In genomic region chr18:4358618-4359017, GRCh38 we compare ENCODE assay signal across 28 cellular contexts.
A peak's percentile ranks its signal among the peaks of the same experiment; 100 is the strongest.
DNase-seq lines count a peak whose midpoint lies in the region; ATAC-seq, FAIRE-seq and TF ChIP-seq lines count a peak whose summit lies in the region.
"Had no signal": no experiment of that assay in that cellular context is flagged by ENCODE, and none has a peak within 500 bp of the region (broad histone marks: within the 10 kb centered on the region; RNA-seq: fewer than 3 reads in every experiment).

No MANE protein-coding gene starts in this region.

- no peaks in the 10 kb centered on the region for H3K23me2 ChIP-seq in H1 (ENCODE audit: low read depth, low read length)

- peaks cover 2 to 6% of the 10 kb centered on the region in 2 experiments for H4K20me1 ChIP-seq in H1 (replicated peaks in 1 of 2; ENCODE audit: control insufficient read depth in 1 of 2, insufficient read depth in 2 of 2, low read length in 2 of 2)
- no peaks in the 10 kb centered on the region for H4K20me1 ChIP-seq in PC-3 (ENCODE audit: low read length)
- H4K20me1 ChIP-seq: BLaER1 treated with 17β-estradiol and CSF1 and Interleukin-3, amounts not matched to agents 10 nM and 100 nM had no signal

- peaks cover 38% of the 10 kb centered on the region for H3K4me1 ChIP-seq in HUES64 (ENCODE audit: insufficient read depth, low read length)
- H3K4me1 ChIP-seq in H1 (replicated peaks in 1 of 4; ENCODE audit: control insufficient read depth in 3 of 4, insufficient read depth in 4 of 4, low read length in 3 of 4): peaks cover 4 to 22% (median 17%) of the 10 kb centered on the region in 4 experiments
- H3K4me1 ChIP-seq in PC-3 (ENCODE audit: insufficient read depth, low read length): no peaks in the 10 kb centered on the region
- H3K4me1 ChIP-seq: BLaER1 treated with 17β-estradiol and CSF1 and Interleukin-3, amounts not matched to agents 10 nM and 100 nM had no signal

- no peak for ATAC-seq in PC-3
- no peak for ATAC-seq in HG03432 (IDR thresholded peaks at IDR 0.05; ENCODE audit: unreplicated experiment)
- no peak for ATAC-seq in HG03045 (IDR thresholded peaks at IDR 0.05; ENCODE audit: unreplicated experiment)
- ATAC-seq: K562 had no signal

- peak in 1 of 2 experiments; percentile 49; a peak in 1 of 3 replicates for TF ChIP-seq EP300 in H1 (IDR thresholded peaks at IDR 0.05; ENCODE audit: borderline replicate concordance in 1 of 2, low read depth in 2 of 2, low read length in 2 of 2)

- H3K79me2 ChIP-seq in H1 (ENCODE audit: control insufficient read depth in 1 of 2, insufficient read depth in 2 of 2, low read length in 2 of 2): peaks cover 0 to 34% of the 10 kb centered on the region in 2 experiments; a peak in 2 of 4 replicates
- no peaks in the 10 kb centered on the region for H3K79me2 ChIP-seq in PC-3 (ENCODE audit: low read length)

- no peak overlapping the region for H2AK5ac ChIP-seq in H1 (ENCODE audit: low read depth, low read length)

- 0 out of 2 replicates have a peak overlapping the region, but pooled peaks have one; percentile 33 for H2BK15ac ChIP-seq in H1 (ENCODE audit: low read length)

- H2BK20ac ChIP-seq in H1 (ENCODE audit: low read length): no peak overlapping the region

- H3K9ac ChIP-seq in HUES64 (ENCODE audit: low read depth, low read length): no peak overlapping the region
- no peak overlapping the region for H3K9ac ChIP-seq in H1 (replicated peaks in 1 of 4; ENCODE audit: extremely low read depth in 1 of 4, low read depth in 3 of 4, low read length in 3 of 4)
- H3K9ac ChIP-seq in PC-3 (ENCODE audit: low read length): no peak overlapping the region
- H3K9ac ChIP-seq: BLaER1 treated with 17β-estradiol and CSF1 and Interleukin-3, amounts not matched to agents 10 nM and 100 nM; SK-N-SH had no signal

- 43% methylated on average over 3 of the region's 4 CpGs for WGBS in HUES64
- WGBS in H1 (ENCODE audit: extremely low coverage in 1 of 2, insufficient coverage in 1 of 2, insufficient read length in 1 of 2, insufficient replicate concordance in 2 of 2, low coverage in 1 of 2, low lambda C conversion rate in 2 of 2, missing lambda C conversion rate in 1 of 2), 2 experiments: 20% methylated on average over 4 of the region's 4 CpGs; no CpG with 5 or more reads in 1 of the 2 experiments

- H3K4ac ChIP-seq in H1 (replicated peaks; ENCODE audit: insufficient read length, low read depth, low read length): no peak overlapping the region

- DNase-seq in ELF-1 (ENCODE audit: low read depth, low spot score) (peak; percentile 39), H1 (ENCODE audit: low read depth in 1 of 2, low spot score in 2 of 2) (peak; percentile 53 to 66), iPS-NIHi11 (ENCODE audit: low spot score) (peak; percentile 46), PC-3 (no peak), GF-D8 (lab: John Stamatoyannopoulos, UW) (no peak)
- DNase-seq: 8988T; AML-193; CD4-positive, alpha-beta T cell; GDM1; HFFc6; Kasumi-1; NCI-H1105 treated with DMSO at 0.1 percent for 48 hours; NCI-H146; NCI-H1930; NCI-H446; NCI-H524 treated with DMSO at 0.1 percent for 48 hours; NCI-H774; SK-N-SH; SW 1271 had no signal

- no peaks in the 10 kb centered on the region for H3K9me3 ChIP-seq in HUES64 (ENCODE audit: insufficient read depth, low read depth, low read length)
- H3K9me3 ChIP-seq in H1 (ENCODE audit: insufficient read depth in 2 of 2, low read depth in 1 of 2, low read length in 1 of 2): no peaks in the 10 kb centered on the region
- H3K9me3 ChIP-seq in PC-3 (ENCODE audit: low read length): peaks cover 25% of the 10 kb centered on the region; the same call in 1 of the 2 replicates
- H3K9me3 ChIP-seq: HAP-1, SK-N-SH had no signal

- POLR2A ChIA-PET in H1 (lab: Charles Lee; ENCODE audit: partially characterized antibody): no interaction called here
- POLR2A ChIA-PET in PC-3 (lab: Charles Lee; ENCODE audit: unreplicated experiment): no interaction called here

- H4K91ac ChIP-seq in H1 (replicated peaks; ENCODE audit: insufficient read length, low read length): no peak overlapping the region

- H2BK12ac ChIP-seq in H1 (ENCODE audit: low read depth, low read length): no peak overlapping the region

- H3K27me3 ChIP-seq in HUES64 (ENCODE audit: insufficient read depth, low read length) (no peaks in the 10 kb centered on the region), H1 (replicated peaks in 1 of 4; ENCODE audit: control insufficient read depth in 3 of 4, extremely low read depth in 1 of 4, insufficient read depth in 3 of 4, low read length in 3 of 4) (no peaks in the 10 kb centered on the region), PC-3 (ENCODE audit: low read length) (no peaks in the 10 kb centered on the region)
- H3K27me3 ChIP-seq: BLaER1 treated with 17β-estradiol and CSF1 and Interleukin-3, amounts not matched to agents 10 nM and 100 nM had no signal

- no peak overlapping the region for H3K56ac ChIP-seq in H1 (replicated peaks; ENCODE audit: insufficient read length, low read depth, low read length)

- no peak for TF ChIP-seq CTCF in H1 (IDR thresholded peaks at IDR 0.05; ENCODE audit: control extremely low read depth in 1 of 3, insufficient read depth in 1 of 3, low read depth in 1 of 3, low read length in 3 of 3)
- TF ChIP-seq CTCF in PC-3 (conservative IDR thresholded peaks at IDR 0.05; ENCODE audit: low read depth, low read length): no peak

- peak in 1 of 2 experiments; percentile 34; a peak in 1 of 4 replicates for TF ChIP-seq RAD21 in H1 (IDR thresholded peaks at IDR 0.05 in 1 of 2, conservative IDR thresholded peaks at IDR 0.05 in 1 of 2; ENCODE audit: low read depth in 2 of 2, low read length in 2 of 2)

- H3K23ac ChIP-seq in H1 (ENCODE audit: insufficient read length): no peak overlapping the region

- no peak overlapping the region for H3K4me3 ChIP-seq in HUES64 (ENCODE audit: low read length)
- no peak overlapping the region; a peak in 1 of 8 replicates for H3K4me3 ChIP-seq in H1 (ENCODE audit: extremely low read depth in 1 of 4, insufficient read depth in 2 of 4, low read depth in 3 of 4, low read length in 4 of 4)
- no peak overlapping the region for H3K4me3 ChIP-seq in PC-3 (ENCODE audit: low read length)
- H3K4me3 ChIP-seq: BLaER1 treated with 17β-estradiol and CSF1 and Interleukin-3, amounts not matched to agents 10 nM and 100 nM; HAP-1; K562 had no signal

- no peak overlapping the region for H3K14ac ChIP-seq in H1 (ENCODE audit: insufficient read length)

- CTCF ChIA-PET in H1 (lab: Charles Lee; ENCODE audit: partially characterized antibody): interaction anchor here (0.6 kb wide), 1 partner anchor 470 kb away, joined by 4 read pairs; no protein-coding TSS in a partner anchor
- CTCF ChIA-PET in PC-3 (lab: Charles Lee): no interaction called here

- no peak overlapping the region for H4K5ac ChIP-seq in H1 (ENCODE audit: insufficient read length, low read depth, low read length)

- no peak for TF ChIP-seq POLR2A in H1 (IDR thresholded peaks at IDR 0.05; ENCODE audit: control extremely low read depth in 1 of 2, low read depth in 2 of 2, low read length in 2 of 2)

- H3F3A ChIP-seq in PC-3 (ENCODE audit: low read length, unreplicated experiment): no peaks in the 10 kb centered on the region

- H3K4me2 ChIP-seq in H1 (ENCODE audit: insufficient read depth in 1 of 2, low read depth in 2 of 2, low read length in 2 of 2): peak overlapping the region; percentile 5 to 29; a peak in 2 of 4 replicates
- no peak overlapping the region for H3K4me2 ChIP-seq in PC-3 (ENCODE audit: low read length)
- H3K4me2 ChIP-seq: BLaER1 treated with 17β-estradiol and CSF1 and Interleukin-3, amounts not matched to agents 10 nM and 100 nM; SK-N-SH had no signal

- no peaks in the 10 kb centered on the region for H3K36me3 ChIP-seq in HUES64 (ENCODE audit: insufficient read depth, low read length)
- H3K36me3 ChIP-seq in H1 (ENCODE audit: control insufficient read depth in 2 of 4, insufficient read depth in 4 of 4, low read length in 3 of 4): no peaks in the 10 kb centered on the region
- H3K36me3 ChIP-seq in PC-3 (ENCODE audit: low read depth, low read length): no peaks in the 10 kb centered on the region
- H3K36me3 ChIP-seq: BLaER1 treated with 17β-estradiol and CSF1 and Interleukin-3, amounts not matched to agents 10 nM and 100 nM; HAP-1 had no signal

- peak; percentile 74 for FAIRE-seq in H1 (lab: Jason Lieb, UNC)
- FAIRE-seq: D721Med, GM12891, K562 had no signal

- intact Hi-C loops in PC-3 (cut with micrococcal nuclease): no loop called here

- H2BK120ac ChIP-seq in H1 (replicated peaks; ENCODE audit: low read depth, low read length): no peak overlapping the region

- BruUV-seq in PC-3 (replicated peaks; lab: Mats Ljungman, UMichigan): no TSS peak

- no peaks in the 10 kb centered on the region for H3K9me2 ChIP-seq in PC-3 (replicated peaks; ENCODE audit: low read length)
- H3K9me2 ChIP-seq: SK-N-SH had no signal

- 0 out of 2 replicates have a peak, but pooled peaks cover 2% of the 10 kb centered on the region for H3K79me1 ChIP-seq in H1 (ENCODE audit: low read depth, low read length)

- no peak overlapping the region for H4K8ac ChIP-seq in H1 (ENCODE audit: extremely low read depth, insufficient read depth, low read length)

- H2BK5ac ChIP-seq in H1 (ENCODE audit: low read depth, low read length): 0 out of 2 replicates have a peak overlapping the region, but pooled peaks have one; percentile 27

- H2AFZ ChIP-seq in H1 (ENCODE audit: low read length): no peak overlapping the region
- no peak overlapping the region for H2AFZ ChIP-seq in PC-3 (ENCODE audit: low read length)

- H3K27ac ChIP-seq in HUES64 (ENCODE audit: low read depth, low read length): peak overlapping the region; percentile 26; the same call in 1 of the 2 replicates
- no peak overlapping the region for H3K27ac ChIP-seq in H1 (ENCODE audit: low read depth, low read length)
- no peak overlapping the region for H3K27ac ChIP-seq in PC-3 (ENCODE audit: low read length)
- H3K27ac ChIP-seq: BLaER1 treated with 17β-estradiol and CSF1 and Interleukin-3, amounts not matched to agents 10 nM and 100 nM; HL-60 had no signal

- peak overlapping the region; percentile 5; the same call in 1 of the 2 replicates for H3K18ac ChIP-seq in H1 (ENCODE audit: extremely low read depth, low read length)

TF ChIP-seq in H1, 55 proteins besides CTCF, POLR2A, EP300 and RAD21 (continues in another document):
- no peak for TF ChIP-seq SIRT6 (IDR thresholded peaks at IDR 0.05; ENCODE audit: low read length)
- no peak for TF ChIP-seq SRF (IDR thresholded peaks at IDR 0.05; ENCODE audit: low read depth, low read length)
- TF ChIP-seq HDAC2 (IDR thresholded peaks at IDR 0.05; ENCODE audit: borderline replicate concordance in 1 of 2, low read depth in 2 of 2, low read length in 2 of 2): peak; percentile 49 to 51; a peak in 1 of 4 replicates
- no peak for TF ChIP-seq BCL11A (IDR thresholded peaks at IDR 0.05; ENCODE audit: low read depth in 2 of 2, low read length in 2 of 2)
- TF ChIP-seq RNF2 (IDR thresholded peaks at IDR 0.05; ENCODE audit: borderline replicate concordance, low read depth, low read length, missing control alignments, poor library complexity, severe bottlenecking): no peak
- TF ChIP-seq RXRA (IDR thresholded peaks at IDR 0.05; ENCODE audit: insufficient read depth, low read depth, low read length): no peak
- no peak for TF ChIP-seq BACH1 (IDR thresholded peaks at IDR 0.05; ENCODE audit: low read length)
- no peak for TF ChIP-seq JUN (IDR thresholded peaks at IDR 0.05; ENCODE audit: low read depth, low read length)
- no peak for TF ChIP-seq SAP30 (IDR thresholded peaks at IDR 0.05; ENCODE audit: insufficient read depth, insufficient replicate concordance, low read length)

Comparison
In these comparisons a context has a peak if more than half of its experiments do, and no peak if none do; other contexts are left out.
1. DNase-seq: peak in ELF-1 (single experiment), H1 (2 of 2) and iPS-NIHi11 (single experiment); none in PC-3 (single experiment) and GF-D8 (single experiment).